9 cellular contexts compared by ENCODE assay signal in genomic region chr9:128276574-128277270, GRCh38. TPM values are rescaled to one million over a fixed set of nuclear protein-coding genes. Genes with fewer than 3 reads are reported as not detected.
DNase-seq lines count a peak whose midpoint lies in the region; ATAC-seq, FAIRE-seq and TF ChIP-seq lines count a peak whose summit lies in the region.
"Had no signal": no experiment of that assay in that cellular context is flagged by ENCODE, and none has a peak within 500 bp of the region (broad histone marks: within the 10 kb centered on the region; RNA-seq: fewer than 3 reads in every experiment).

No MANE protein-coding gene starts in this region.

- TF ChIP-seq CTCF in bronchial epithelial cell (IDR thresholded peaks at IDR 0.05; ENCODE audit: insufficient read depth, low read length, severe bottlenecking) (no peak), suprapubic skin (IDR thresholded peaks at IDR 0.05) (no peak)

- no peak for TF ChIP-seq EP300 in suprapubic skin (IDR thresholded peaks at IDR 0.05)

- H3K27ac ChIP-seq in suprapubic skin: peak overlapping the region; percentile 89

- H3K27me3 ChIP-seq in bronchial epithelial cell (ENCODE audit: control insufficient read depth, insufficient read depth, low read length) (no peaks in the 10 kb centered on the region), suprapubic skin (no peaks in the 10 kb centered on the region)

- DNase-seq in NCI-H510A treated with DMSO at 0.1 percent for 48 hours (lab: John Stamatoyannopoulos, UW) (peak; percentile 43), NCI-H510A (lab: John Stamatoyannopoulos, UW) (no peak), NCI-H1105 treated with DMSO at 0.1 percent for 48 hours (lab: John Stamatoyannopoulos, UW) (peak; percentile 25), bronchial epithelial cell (ENCODE audit: low read depth) (peak; percentile 21), kidney glomerular epithelial cell (lab: John Stamatoyannopoulos, UW) (peak; percentile 1), suprapubic skin (ENCODE audit: low spot score in 2 of 2) (peak in 1 of 2 donors; percentile 84), NCI-H1436 (lab: John Stamatoyannopoulos, UW) (no peak)

- no peak for TF ChIP-seq POLR2A in suprapubic skin (IDR thresholded peaks at IDR 0.05)

- H3K9me3 ChIP-seq in suprapubic skin: no peaks in the 10 kb centered on the region

- H3K4me3 ChIP-seq in bronchial epithelial cell (ENCODE audit: low read depth, low read length): peak overlapping the region; percentile 91
- peak overlapping the region; percentile 82 for H3K4me3 ChIP-seq in suprapubic skin

- no peak for ATAC-seq in GM18511 (IDR thresholded peaks at IDR 0.05; ENCODE audit: unreplicated experiment)

- peaks cover 38% of the 10 kb centered on the region for H3K4me1 ChIP-seq in suprapubic skin

- peaks cover 2% of the 10 kb centered on the region for H3K36me3 ChIP-seq in bronchial epithelial cell (ENCODE audit: control insufficient read depth, insufficient read depth, low read length)
- peaks cover 10% of the 10 kb centered on the region for H3K36me3 ChIP-seq in suprapubic skin

- 8% methylated on average over 23 of the region's 23 CpGs for WGBS in suprapubic skin

- FAIRE-seq in bronchial epithelial cell (lab: Jason Lieb, UNC): no peak
- FAIRE-seq: colon had no signal

RNA-seq across cellular contexts. Expression of gene SWI5, which starts 0.6 kb away (rescaled TPM):
- total RNA-seq in bronchial epithelial cell (30.0 and 30.7 TPM in 2 replicates), suprapubic skin (10 to 100 TPM; 21.1 to 35.3 (median 22.2) TPM)

RNA-seq across cellular contexts. Expression of gene GOLGA2, which starts 0.9 kb away (rescaled TPM):
- total RNA-seq in bronchial epithelial cell (54.8 and 70.9 TPM in 2 replicates), suprapubic skin (100 to 1,000 TPM in 2 of 4 donors, 10 to 100 TPM in 2; 83.5 to 131 (median 99.0) TPM)

RNA-seq across cellular contexts. Expression of gene TRUB2, which starts 45.5 kb away (rescaled TPM):
- 18.8 and 19.2 TPM in 2 replicates for total RNA-seq in bronchial epithelial cell
- 10 to 100 TPM; 11.6 to 19.9 (median 14.1) TPM for total RNA-seq in suprapubic skin

RNA-seq across cellular contexts. Expression of gene COQ4, which starts 45.9 kb away (rescaled TPM):
- total RNA-seq in bronchial epithelial cell: 24.7 and 28.8 TPM in 2 replicates
- 100 to 1,000 TPM in 3 of 4 donors, 10 to 100 TPM in 1; 73.3 to 119 (median 106) TPM for total RNA-seq in suprapubic skin

Comparison
In these comparisons a context has a peak if more than half of its experiments do, and no peak if none do; other contexts are left out.
1. DNase-seq: peak in NCI-H510A treated with DMSO at 0.1 percent for 48 hours (single experiment), NCI-H1105 treated with DMSO at 0.1 percent for 48 hours (single experiment), bronchial epithelial cell (single experiment) and kidney glomerular epithelial cell (single experiment); none in NCI-H510A (single experiment) and NCI-H1436 (single experiment).